9 cellular contexts compared by ENCODE assay signal in genomic region chr3:53109822-53110771, GRCh38. TPM values are rescaled to one million over a fixed set of nuclear protein-coding genes. Genes with fewer than 3 reads are reported as not detected.
DNase-seq lines count a peak whose midpoint lies in the region; ATAC-seq and TF ChIP-seq lines count a peak whose summit lies in the region.
"Had no signal": no experiment of that assay in that cellular context is flagged by ENCODE, and none has a peak within 500 bp of the region (broad histone marks: within the 10 kb centered on the region; RNA-seq: fewer than 3 reads in every experiment).

No MANE protein-coding gene starts in this region.

- peaks cover 11% of the 10 kb centered on the region for H3K36me3 ChIP-seq in GM06990 (ENCODE audit: control insufficient read depth, insufficient read depth, low read length)

- peak overlapping the region; percentile 85 for H3K27ac Mint-ChIP-seq in activated CD8-positive, alpha-beta T cell treated with anti-CD3 and anti-CD28 coated beads, Interleukin-2, amount 10 ng/mL, durations not matched to agents 7 days and 5 days
- H3K27ac Mint-ChIP-seq in progenitor cell of endocrine pancreas: no peak overlapping the region
- H3K27ac Mint-ChIP-seq: activated B cell treated with CpG ODN at 0.5 μM for 24 hours had no signal

- DNase-seq in GM06990 (ENCODE audit: extremely low read depth, insufficient read length) (no peak), MV-4-11 (lab: John Stamatoyannopoulos, UW) (peak; percentile 93), foreskin fibroblast (peak; percentile 81 to 90), progenitor cell of endocrine pancreas (ENCODE audit: low spot score, unreplicated experiment) (no peak), NCI-H2081 treated with DMSO at 0.1 percent for 48 hours (lab: John Stamatoyannopoulos, UW) (no peak), activated gamma-delta T cell (lab: John Stamatoyannopoulos, UW) (no peak)
- peak; percentile 80 for DNase-seq in activated CD8-positive, alpha-beta T cell treated with anti-CD3 and anti-CD28 coated beads, Interleukin-2, amount 10 ng/mL, durations not matched to agents 7 days and 5 days
- DNase-seq: activated B cell treated with CpG ODN at 0.5 μM for 24 hours had no signal

- H3K27me3 Mint-ChIP-seq in activated CD8-positive, alpha-beta T cell treated with anti-CD3 and anti-CD28 coated beads, Interleukin-2, amount 10 ng/mL, durations not matched to agents 7 days and 5 days (ENCODE audit: low read depth): no peaks in the 10 kb centered on the region
- no peaks in the 10 kb centered on the region for H3K27me3 Mint-ChIP-seq in progenitor cell of endocrine pancreas
- H3K27me3 Mint-ChIP-seq: activated B cell treated with CpG ODN at 0.5 μM for 24 hours had no signal

- peak; percentile 85 for ATAC-seq in activated CD8-positive, alpha-beta T cell treated with anti-CD3 and anti-CD28 coated beads, Interleukin-2, amount 10 ng/mL, durations not matched to agents 7 days and 5 days
- no peak for ATAC-seq in GM21367 (IDR thresholded peaks at IDR 0.05; ENCODE audit: unreplicated experiment)

- peaks cover 30% of the 10 kb centered on the region for H3K4me1 Mint-ChIP-seq in activated CD8-positive, alpha-beta T cell treated with anti-CD3 and anti-CD28 coated beads, Interleukin-2, amount 10 ng/mL, durations not matched to agents 7 days and 5 days (ENCODE audit: low read depth)
- no peaks in the 10 kb centered on the region for H3K4me1 Mint-ChIP-seq in progenitor cell of endocrine pancreas (ENCODE audit: low read depth)
- H3K4me1 Mint-ChIP-seq: activated B cell treated with CpG ODN at 0.5 μM for 24 hours had no signal

- peak overlapping the region; percentile 50 for H3K4me3 Mint-ChIP-seq in activated CD8-positive, alpha-beta T cell treated with anti-CD3 and anti-CD28 coated beads, Interleukin-2, amount 10 ng/mL, durations not matched to agents 7 days and 5 days
- H3K4me3 Mint-ChIP-seq in progenitor cell of endocrine pancreas (ENCODE audit: low read depth): no peak overlapping the region
- H3K4me3 Mint-ChIP-seq: activated B cell treated with CpG ODN at 0.5 μM for 24 hours had no signal

- no peaks in the 10 kb centered on the region for H3K27me3 ChIP-seq in GM06990 (replicated peaks; ENCODE audit: control insufficient read depth, insufficient read depth, low read length)

- H3K4me3 ChIP-seq in GM06990 (replicated peaks; ENCODE audit: low read depth, low read length) (no peak overlapping the region), foreskin fibroblast (ENCODE audit: low read depth in 1 of 2, low read length in 2 of 2) (peak overlapping the region in 1 of 2 donors; percentile 34)

- peaks cover 39% of the 10 kb centered on the region for H3K36me3 Mint-ChIP-seq in activated CD8-positive, alpha-beta T cell treated with anti-CD3 and anti-CD28 coated beads, Interleukin-2, amount 10 ng/mL, durations not matched to agents 7 days and 5 days (ENCODE audit: low read depth)
- H3K36me3 Mint-ChIP-seq in progenitor cell of endocrine pancreas (ENCODE audit: insufficient read depth): peaks cover 13% of the 10 kb centered on the region

- H3K9me3 Mint-ChIP-seq in activated CD8-positive, alpha-beta T cell treated with anti-CD3 and anti-CD28 coated beads, Interleukin-2, amount 10 ng/mL, durations not matched to agents 7 days and 5 days (ENCODE audit: insufficient read depth): peaks cover 4% of the 10 kb centered on the region
- H3K9me3 Mint-ChIP-seq in progenitor cell of endocrine pancreas (ENCODE audit: low read depth): no peaks in the 10 kb centered on the region
- H3K9me3 Mint-ChIP-seq: activated B cell treated with CpG ODN at 0.5 μM for 24 hours had no signal

- POLR2A ChIA-PET in activated CD8-positive, alpha-beta T cell treated with anti-CD3 and anti-CD28 coated beads, Interleukin-2, amount 10 ng/mL, durations not matched to agents 7 days and 5 days (lab: Charles Lee): interaction anchor here (0.6 to 1.6 kb wide), 3 partner anchors 13 to 229 kb away, joined by 3 to 4 read pairs (median 4); no protein-coding TSS in a partner anchor

- peak; percentile 63 for TF ChIP-seq CTCF in GM06990 (IDR thresholded peaks at IDR 0.05; ENCODE audit: insufficient read depth, low read length, poor library complexity, severe bottlenecking)
- peak; percentile 88 for TF ChIP-seq CTCF in foreskin fibroblast (IDR thresholded peaks at IDR 0.05; ENCODE audit: low read depth, low read length)
- TF ChIP-seq CTCF in progenitor cell of endocrine pancreas (IDR thresholded peaks at IDR 0.05; ENCODE audit: unreplicated experiment): peak; percentile 58

- CTCF ChIA-PET in activated CD8-positive, alpha-beta T cell treated with anti-CD3 and anti-CD28 coated beads, Interleukin-2, amount 10 ng/mL, durations not matched to agents 7 days and 5 days (lab: Charles Lee): interaction anchor here (0.5 to 14.6 kb wide), 34 partner anchors 8 to 271 kb away, joined by 3 to 220 read pairs (median 4); partner anchors contain the start of gene PRKCD

RNA-seq across cellular contexts. Expression of gene RFT1, which starts 20.1 kb away (rescaled TPM):
- 10 to 100 TPM; 31.7 to 32.3 TPM for total RNA-seq in activated CD8-positive, alpha-beta T cell treated with anti-CD3 and anti-CD28 coated beads, Interleukin-2, amount 10 ng/mL, durations not matched to agents 7 days and 5 days
- 22.0 and 22.5 TPM in 2 replicates for total RNA-seq in progenitor cell of endocrine pancreas

RNA-seq across cellular contexts. Expression of gene PRKCD, which starts 50.9 kb away (rescaled TPM):
- 10 to 100 TPM; 19.5 to 20.5 TPM for total RNA-seq in activated CD8-positive, alpha-beta T cell treated with anti-CD3 and anti-CD28 coated beads, Interleukin-2, amount 10 ng/mL, durations not matched to agents 7 days and 5 days
- 45.1 and 45.8 TPM in 2 replicates for total RNA-seq in progenitor cell of endocrine pancreas

Comparison
In these comparisons a context has a peak if more than half of its experiments do, and no peak if none do; other contexts are left out.
1. DNase-seq: peak in MV-4-11 (single experiment), activated CD8-positive, alpha-beta T cell treated with anti-CD3 and anti-CD28 coated beads, Interleukin-2, amount 10 ng/mL, durations not matched to agents 7 days and 5 days (single experiment) and foreskin fibroblast (2 of 2); none in GM06990 (single experiment), progenitor cell of endocrine pancreas (single experiment), NCI-H2081 treated with DMSO at 0.1 percent for 48 hours (single experiment) and activated gamma-delta T cell (single experiment).
2. Peak in every context shown above with its lines, with median percentiles within 50 percentile points of each other: CTCF ChIP-seq.